Comparison of ENCODE assay signal across 9 cellular contexts in genomic region chr20:45111799-45112471, GRCh38. TPM values are rescaled to one million over a fixed set of nuclear protein-coding genes. Genes with fewer than 3 reads are reported as not detected.
DNase-seq lines count a peak whose midpoint lies in the region; ATAC-seq, FAIRE-seq and TF ChIP-seq lines count a peak whose summit lies in the region.
"Had no signal": no experiment of that assay in that cellular context is flagged by ENCODE, and none has a peak within 500 bp of the region (broad histone marks: within the 10 kb centered on the region; RNA-seq: fewer than 3 reads in every experiment).

No MANE protein-coding gene starts in this region.

- no peaks in the 10 kb centered on the region for H3K79me2 ChIP-seq in GM23248 (ENCODE audit: insufficient read depth)

- H3K9me3 ChIP-seq in GM23248 (ENCODE audit: low read depth) (no peaks in the 10 kb centered on the region), liver (ENCODE audit: control insufficient read depth in 4 of 4, low read length in 3 of 4) (no peaks in the 10 kb centered on the region)

- TF ChIP-seq CTCF in liver (IDR thresholded peaks at IDR 0.05; ENCODE audit: low read depth, low read length, missing input control), result peak; percentile 46

- H3K27ac ChIP-seq in GM23248 (no peak overlapping the region), liver (ENCODE audit: low read depth in 1 of 2, low read length in 2 of 2) (no peak overlapping the region)

- no peaks in the 10 kb centered on the region for H3K9me2 ChIP-seq in GM23248 (ENCODE audit: insufficient read depth)

- 53 to 54% methylated on average over 17 of the region's 17 CpGs for WGBS in GM23248 (ENCODE audit: low coverage in 1 of 2, low lambda C conversion rate in 2 of 2, missing lambda C conversion rate in 2 of 2), 2 experiments
- WGBS in liver, result 44% methylated on average over 17 of the region's 17 CpGs

- peaks cover 6% of the 10 kb centered on the region for H3K4me1 Mint-ChIP-seq in activated CD4-positive, alpha-beta T cell treated with anti-CD3 and anti-CD28 coated beads, Interleukin-2, amount 10 ng/mL, durations not matched to agents 7 days and 5 days

- FAIRE-seq in RCC 7860 (lab: Jason Lieb, UNC), result no peak

- H4K20me1 ChIP-seq in GM23248 (ENCODE audit: insufficient read depth), result no peaks in the 10 kb centered on the region

- H3K4me2 ChIP-seq in GM23248 (ENCODE audit: unreplicated experiment), result no peak overlapping the region

- TF ChIP-seq RAD21 in liver (IDR thresholded peaks at IDR 0.05), result peak; percentile 43 to 61

- H3K27me3 Mint-ChIP-seq in activated CD4-positive, alpha-beta T cell treated with anti-CD3 and anti-CD28 coated beads, Interleukin-2, amount 10 ng/mL, durations not matched to agents 7 days and 5 days, result peaks cover 10% of the 10 kb centered on the region

- H3K27me3 ChIP-seq in GM23248 (replicated peaks; ENCODE audit: insufficient read depth) (no peaks in the 10 kb centered on the region; the same call in 1 of the 2 replicates), liver (ENCODE audit: control insufficient read depth in 4 of 4, insufficient read depth in 4 of 4, low read length in 3 of 4) (peaks cover 0 to 3% (median 0%) of the 10 kb centered on the region in 4 donors)

- H3F3A ChIP-seq in GM23248 (ENCODE audit: insufficient read depth), result no peaks in the 10 kb centered on the region

- no peak overlapping the region for H3K4me3 Mint-ChIP-seq in activated CD4-positive, alpha-beta T cell treated with anti-CD3 and anti-CD28 coated beads, Interleukin-2, amount 10 ng/mL, durations not matched to agents 7 days and 5 days

- H3K27ac Mint-ChIP-seq in activated CD4-positive, alpha-beta T cell treated with anti-CD3 and anti-CD28 coated beads, Interleukin-2, amount 10 ng/mL, durations not matched to agents 7 days and 5 days, result no peak overlapping the region

- H3K4me1 ChIP-seq in GM23248 (ENCODE audit: insufficient read depth) (no peaks in the 10 kb centered on the region), liver (ENCODE audit: control insufficient read depth in 4 of 4, insufficient read depth in 4 of 4, low read length in 3 of 4) (no peaks in the 10 kb centered on the region)

- no peaks in the 10 kb centered on the region for H3K36me3 ChIP-seq in GM23248 (ENCODE audit: low read depth)
- H3K36me3 ChIP-seq in liver (ENCODE audit: control insufficient read depth in 4 of 4, insufficient read depth in 3 of 4, low read depth in 1 of 4, low read length in 3 of 4), result no peaks in the 10 kb centered on the region

- H3K9ac ChIP-seq in GM23248 (no peak overlapping the region), liver (ENCODE audit: low read depth in 1 of 2, low read length in 2 of 2) (no peak overlapping the region)

- no peaks in the 10 kb centered on the region for H3K9me3 Mint-ChIP-seq in activated CD4-positive, alpha-beta T cell treated with anti-CD3 and anti-CD28 coated beads, Interleukin-2, amount 10 ng/mL, durations not matched to agents 7 days and 5 days

- no peaks in the 10 kb centered on the region for H3K36me3 Mint-ChIP-seq in activated CD4-positive, alpha-beta T cell treated with anti-CD3 and anti-CD28 coated beads, Interleukin-2, amount 10 ng/mL, durations not matched to agents 7 days and 5 days (ENCODE audit: low read depth)

- in situ Hi-C loops in GM23248 (cut with MboI), result no loop called here

- H3K4me3 ChIP-seq in GM23248 (no peak overlapping the region), liver (ENCODE audit: low read depth in 1 of 3, low read length in 3 of 3) (no peak overlapping the region)

- H2AFZ ChIP-seq in GM23248, result no peak overlapping the region

- POLR2A ChIA-PET in activated CD4-positive, alpha-beta T cell treated with anti-CD3 and anti-CD28 coated beads, Interleukin-2, amount 10 ng/mL, durations not matched to agents 7 days and 5 days (lab: Charles Lee), result no interaction called here

- ATAC-seq in HG03457 (IDR thresholded peaks at IDR 0.05; ENCODE audit: unreplicated experiment) (no peak), GM18870 (IDR thresholded peaks at IDR 0.05; ENCODE audit: unreplicated experiment) (no peak)

- CTCF ChIA-PET in activated CD4-positive, alpha-beta T cell treated with anti-CD3 and anti-CD28 coated beads, Interleukin-2, amount 10 ng/mL, durations not matched to agents 7 days and 5 days (lab: Charles Lee), result interaction anchor here (0.7 to 1.8 kb wide), 5 partner anchors 11 to 179 kb away, joined by 3 to 4 read pairs (median 3); partner anchors contain the start of gene KCNS1

- DNase-seq in AG20443 (ENCODE audit: low spot score) (peak; percentile 25), GM23248 (peak; percentile 29), RCC 7860 (ENCODE audit: low spot score) (no peak), SW 1271 (lab: John Stamatoyannopoulos, UW) (no peak)
- peak; percentile 24 for DNase-seq in activated CD4-positive, alpha-beta T cell treated with anti-CD3 and anti-CD28 coated beads, Interleukin-2, amount 10 ng/mL, durations not matched to agents 7 days and 5 days

TF ChIP-seq in liver, 16 proteins besides CTCF, POLR2A, EP300 and RAD21 (continues in another document):
- TF ChIP-seq TAF1 (conservative IDR thresholded peaks at IDR 0.05), result no peak
- no peak for TF ChIP-seq GABPA (IDR thresholded peaks at IDR 0.05 in 1 of 2, conservative IDR thresholded peaks at IDR 0.05 in 1 of 2)
- no peak for TF ChIP-seq SP1 (IDR thresholded peaks at IDR 0.05)
- no peak for TF ChIP-seq JUND (IDR thresholded peaks at IDR 0.05)
- TF ChIP-seq ZBTB33 (IDR thresholded peaks at IDR 0.05), result no peak
- TF ChIP-seq MAX (IDR thresholded peaks at IDR 0.05), result no peak
- no peak for TF ChIP-seq ATF3 (IDR thresholded peaks at IDR 0.05)
- no peak for TF ChIP-seq HNF4A (conservative IDR thresholded peaks at IDR 0.05)
- no peak for TF ChIP-seq YY1 (IDR thresholded peaks at IDR 0.05)
- TF ChIP-seq REST (IDR thresholded peaks at IDR 0.05), result no peak
- TF ChIP-seq EGR1 (IDR thresholded peaks at IDR 0.05; ENCODE audit: low read depth in 2 of 2), result no peak
- TF ChIP-seq NR2F2 (IDR thresholded peaks at IDR 0.05), result no peak
- no peak for TF ChIP-seq RXRA (IDR thresholded peaks at IDR 0.05)
- TF ChIP-seq FOXA1 (IDR thresholded peaks at IDR 0.05), result no peak

RNA-seq across cellular contexts. Expression of gene WFDC5, which starts 3.0 kb away (rescaled TPM):
- not detected in 2 replicates for total RNA-seq in GM23248 (2014; rRNA removed; shearing (Covaris generic))
- polyA plus RNA-seq in GM23248 (2016; fragmentation: Nextera tagmentation; extraction: Ambion mirVana) (not detected in 2 replicates), liver (not detected)
- total RNA-seq in activated CD4-positive, alpha-beta T cell treated with anti-CD3 and anti-CD28 coated beads, Interleukin-2, amount 10 ng/mL, durations not matched to agents 7 days and 5 days, result not detected
- total RNA-seq in liver, result not detected
- total RNA-seq: HT-29 had no signal

RNA-seq across cellular contexts. Expression of gene KCNS1, which starts 11.0 kb away (rescaled TPM):
- total RNA-seq in GM23248 (2014; rRNA removed; shearing (Covaris generic)), result 0.11 and 0.25 TPM in 2 replicates
- polyA plus RNA-seq in GM23248 (2016; fragmentation: Nextera tagmentation; extraction: Ambion mirVana) (0.55 and 0.99 TPM in 2 replicates), liver (under 1 TPM in 1 of 2 donors, not detected in 1; 0.02 TPM)
- total RNA-seq in activated CD4-positive, alpha-beta T cell treated with anti-CD3 and anti-CD28 coated beads, Interleukin-2, amount 10 ng/mL, durations not matched to agents 7 days and 5 days, result not detected
- under 1 TPM in 1 of 2 donors, not detected in 1; 0.09 TPM for total RNA-seq in liver
- total RNA-seq: HT-29 had no signal

RNA-seq across cellular contexts. Expression of gene WFDC12, which starts 12.3 kb away (rescaled TPM):
- not detected in 2 replicates for total RNA-seq in GM23248 (2014; rRNA removed; shearing (Covaris generic))
- polyA plus RNA-seq in GM23248 (2016; fragmentation: Nextera tagmentation; extraction: Ambion mirVana), result not detected in 2 replicates
- not detected for total RNA-seq in activated CD4-positive, alpha-beta T cell treated with anti-CD3 and anti-CD28 coated beads, Interleukin-2, amount 10 ng/mL, durations not matched to agents 7 days and 5 days
- not detected for total RNA-seq in liver
- polyA plus RNA-seq in liver, result not detected
- total RNA-seq: HT-29 had no signal

Comparison
In these comparisons a context has a peak if more than half of its experiments do, and no peak if none do; other contexts are left out.
1. DNase-seq: peak in AG20443 (single experiment), GM23248 (single experiment) and activated CD4-positive, alpha-beta T cell treated with anti-CD3 and anti-CD28 coated beads, Interleukin-2, amount 10 ng/mL, durations not matched to agents 7 days and 5 days (single experiment); none in RCC 7860 (single experiment) and SW 1271 (0 of 2).